25 cellular contexts compared by ENCODE assay signal in genomic region chr7:70766694-70767093, GRCh38.
A peak's percentile ranks its signal among the peaks of the same experiment; 100 is the strongest.
DNase-seq lines count a peak whose midpoint lies in the region; ATAC-seq and TF ChIP-seq lines count a peak whose summit lies in the region.
"Had no signal": no experiment of that assay in that cellular context is flagged by ENCODE, and none has a peak within 500 bp of the region (broad histone marks: within the 10 kb centered on the region; RNA-seq: fewer than 3 reads in every experiment).

No MANE protein-coding gene starts in this region.

- H3K9me3 Mint-ChIP-seq in neural crest cell = no peaks in the 10 kb centered on the region
- H3K9me3 Mint-ChIP-seq: CD4-positive, alpha-beta memory T cell; CD8-positive, alpha-beta memory T cell had no signal

- no peaks in the 10 kb centered on the region for H3K9me3 ChIP-seq in T-helper 17 cell (ENCODE audit: control insufficient read depth, low read length, poor library complexity, severe bottlenecking)
- H3K9me3 ChIP-seq: A549, BE2C, BLaER1 had no signal

- peak overlapping the region; percentile 1; the same call in 1 of the 2 replicates for H3K4me3 ChIP-seq in GM12865 (ENCODE audit: low read depth, low read length)
- H3K4me3 ChIP-seq: A549, BLaER1 had no signal

- no peak for DNase-seq in GM12865 (ENCODE audit: low read depth)
- no peak for DNase-seq in T-helper 17 cell
- DNase-seq in neural crest cell (ENCODE audit: low read depth, low spot score) = no peak
- DNase-seq in HT-29 (ENCODE audit: low spot score) = no peak
- no peak for DNase-seq in NCI-H2227 (lab: John Stamatoyannopoulos, UW; ENCODE audit: unreplicated experiment)
- DNase-seq in NCI-H1930 (lab: John Stamatoyannopoulos, UW) = no peak
- DNase-seq: BE2C; C1 segment of cervical spinal cord; CD4-positive, alpha-beta memory T cell; CD4-positive, CD25-positive, alpha-beta regulatory T cell; CD8-positive, alpha-beta memory T cell; COR-L47; DMS 273 treated with DMSO at 0.1 percent for 48 hours; DMS153; DMS53; DMS79; DND-41; EL; GDM1 had no signal

- H3K4me1 Mint-ChIP-seq in T-helper 17 cell (peaks cover 11% of the 10 kb centered on the region), neural crest cell (peaks cover 22% of the 10 kb centered on the region)

- ATAC-seq in T-helper 17 cell (no peak), GM21723 (IDR thresholded peaks at IDR 0.05; ENCODE audit: unreplicated experiment) (no peak)
- ATAC-seq: A549 had no signal

- H3K4me3 Mint-ChIP-seq in T-helper 17 cell = no peak overlapping the region
- peak overlapping the region; percentile 53 for H3K4me3 Mint-ChIP-seq in neural crest cell
- H3K4me3 Mint-ChIP-seq: CD14-positive monocyte; CD4-positive, CD25-positive, alpha-beta regulatory T cell had no signal

- TF ChIP-seq CTCF in GM12865 (IDR thresholded peaks at IDR 0.05; ENCODE audit: insufficient read depth, low read depth, low read length, missing control alignments) (no peak), neural crest cell (conservative IDR thresholded peaks at IDR 0.05) (no peak)

- H3K27me3 Mint-ChIP-seq in T-helper 17 cell = no peaks in the 10 kb centered on the region
- H3K27me3 Mint-ChIP-seq in neural crest cell (ENCODE audit: low read depth) = no peaks in the 10 kb centered on the region
- H3K27me3 Mint-ChIP-seq: CD4-positive, alpha-beta memory T cell; CD4-positive, CD25-positive, alpha-beta regulatory T cell; CD8-positive, alpha-beta memory T cell had no signal

- H3K27ac Mint-ChIP-seq in T-helper 17 cell (peak overlapping the region; percentile 96), neural crest cell (ENCODE audit: unreplicated experiment) (no peak overlapping the region)
- H3K27ac Mint-ChIP-seq: CD4-positive, CD25-positive, alpha-beta regulatory T cell had no signal

- H3K36me3 Mint-ChIP-seq in T-helper 17 cell (ENCODE audit: low read depth) = no peaks in the 10 kb centered on the region
- peaks cover 36% of the 10 kb centered on the region for H3K36me3 Mint-ChIP-seq in neural crest cell (ENCODE audit: low read depth)
- H3K36me3 Mint-ChIP-seq: CD14-positive monocyte; CD4-positive, CD25-positive, alpha-beta regulatory T cell had no signal

- H3K27ac ChIP-seq in cingulate gyrus (ENCODE audit: low read depth, low read length) = peak overlapping the region; percentile 61
- H3K27ac ChIP-seq: 22Rv1, A549, BLaER1 had no signal
